19 cellular contexts compared by ENCODE assay signal in the genomic region with DNA sequence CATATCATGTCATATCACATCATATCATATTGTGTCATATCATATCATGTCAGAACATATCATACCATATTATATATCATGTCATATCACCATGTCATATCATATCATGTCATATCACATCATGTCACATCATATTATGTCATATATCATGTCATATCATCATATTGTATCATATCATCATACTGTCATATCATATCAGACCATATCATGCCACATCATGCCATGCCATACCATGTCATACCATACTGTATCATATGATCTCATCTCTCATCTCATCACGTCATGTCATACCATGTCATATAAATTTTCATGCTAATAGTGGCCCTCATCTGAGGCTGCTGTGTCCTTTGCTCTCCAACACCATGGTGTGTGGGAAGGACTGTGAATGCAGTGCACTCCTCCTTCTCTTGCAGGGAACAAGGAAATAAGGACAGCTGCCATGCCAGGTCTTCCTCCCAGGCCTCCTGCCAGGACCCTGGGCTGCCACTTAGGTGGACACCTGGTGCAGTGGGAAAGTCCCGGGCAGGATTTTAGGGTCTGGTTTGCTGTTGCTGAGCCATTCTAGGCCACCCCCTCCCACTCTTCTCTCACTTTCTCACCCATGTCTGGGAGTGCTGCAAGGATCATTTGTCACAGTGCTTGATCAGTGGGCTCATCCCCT.
"Had no signal": no experiment of that assay in that cellular context is flagged by ENCODE, and none has a peak within 500 bp of the region (broad histone marks: within the 10 kb centered on the region; RNA-seq: fewer than 3 reads in every experiment).

No MANE protein-coding gene starts in this region.

- H3K27ac ChIP-seq: body of pancreas, cardiac muscle cell, foreskin keratinocyte, hepatocyte, left ventricle myocardium inferior, tibial artery had no signal

- H3K27me3 ChIP-seq: body of pancreas, cardiac muscle cell, foreskin keratinocyte, hepatocyte, tibial artery had no signal

- H3K36me3 ChIP-seq: cardiac muscle cell, left ventricle myocardium inferior, tibial artery had no signal

- H3K4me3 ChIP-seq: body of pancreas, cardiac muscle cell, hepatocyte, left ventricle myocardium inferior, tibial artery had no signal

- DNase-seq: activated gamma-delta T cell treated with Interleukin-2 at 50 U/mL for 16 hours; activated T-cell treated with anti-CD3 and anti-CD28 coated beads, Interleukin-2, amount 50 U/mL, for 1 hour; anterior cingulate cortex; body of pancreas; dermis blood vessel endothelial cell; effector CD8-positive, alpha-beta T cell; erythroblast; foreskin keratinocyte; kidney glomerular epithelial cell; left ventricle myocardium inferior; naive thymus-derived CD4-positive, alpha-beta T cell; retina; stimulated activated CD4-positive, alpha-beta T cell treated with anti-CD3 and anti-CD28 coated beads, Interleukin-4, amount 100 ng/mL, for 4 hours; stimulated activated naive CD8-positive, alpha-beta T cell treated with anti-CD3 and anti-CD28 coated beads, Interleukin-15, Interleukin-2, amounts not matched to agents 100 U/mL and 50 U/mL, for 24 hours; substantia nigra; T-helper 9 cell; tibial artery had no signal

- H3K9me3 ChIP-seq: body of pancreas, left ventricle myocardium inferior, tibial artery had no signal

- H3K4me1 ChIP-seq: body of pancreas, foreskin keratinocyte, left ventricle myocardium inferior, tibial artery had no signal
